In genomic region chr3:43999920-44000319, GRCh38 we compare ENCODE assay signal across 13 cellular contexts.
DNase-seq lines count a peak whose midpoint lies in the region; ATAC-seq, FAIRE-seq and TF ChIP-seq lines count a peak whose summit lies in the region.
"Had no signal": no experiment of that assay in that cellular context is flagged by ENCODE, and none has a peak within 500 bp of the region (broad histone marks: within the 10 kb centered on the region; RNA-seq: fewer than 3 reads in every experiment).

No MANE protein-coding gene starts in this region.

- no peaks in the 10 kb centered on the region for H3K9me3 ChIP-seq in GM12878 (replicated peaks; ENCODE audit: control insufficient read depth, insufficient read depth, low read length)
- no peaks in the 10 kb centered on the region for H3K9me3 ChIP-seq in kidney (ENCODE audit: control insufficient read depth in 1 of 2, low read length in 2 of 2)
- H3K9me3 ChIP-seq in heart left ventricle = no peaks in the 10 kb centered on the region
- H3K9me3 ChIP-seq: psoas muscle had no signal

- H4K20me1 ChIP-seq in GM12878 (ENCODE audit: control insufficient read depth, insufficient read depth) = no peaks in the 10 kb centered on the region

- peak overlapping the region; percentile 15; the same call in 1 of the 2 replicates for H3K9ac ChIP-seq in GM12878 (ENCODE audit: control insufficient read depth, insufficient read depth, low read length)
- no peak overlapping the region for H3K9ac ChIP-seq in kidney (ENCODE audit: low read length in 2 of 2)

- TF ChIP-seq RAD21 in GM12878 (IDR thresholded peaks at IDR 0.05; ENCODE audit: insufficient read depth, low read depth, low read length) = no peak

- CTCF ChIA-PET in GM12878 (lab: Yijun Ruan, JAX) = interaction anchor here (0.9 to 6.4 kb wide), 4 partner anchors 9 to 114 kb away, joined by 3 to 47 read pairs (median 3); no protein-coding TSS in a partner anchor

- DNase-seq in HFF-Myc (ENCODE audit: extremely low read depth, low read depth) (no peak), GM12878 (ENCODE audit: low read depth, low spot score) (no peak), kidney (no peak), heart left ventricle (no peak), AG20443 (ENCODE audit: low spot score) (no peak), C1 segment of cervical spinal cord (lab: John Stamatoyannopoulos, UW) (no peak)
- DNase-seq: hippocampal formation, NCI-H2081, psoas muscle, SIG-M5 had no signal

- in situ Hi-C loops in GM12878 (cut with MboI) = loop anchor here (10.0 kb wide), 1 partner anchor 195 kb away; no protein-coding TSS in a partner anchor

- no TSS peak for BruUV-seq in GM12878 (replicated peaks; lab: Mats Ljungman, UMichigan)

- POLR2A ChIA-PET in GM12878 (lab: Charles Lee) = interaction anchor here (1.5 to 2.5 kb wide), 3 partner anchors 36 to 106 kb away, joined by 4 to 10 read pairs (median 4); no protein-coding TSS in a partner anchor

- H3K36me3 ChIP-seq in ACC112 (ENCODE audit: insufficient read depth, low read length) = peaks cover 4% of the 10 kb centered on the region; the same call in 1 of the 2 replicates
- no peaks in the 10 kb centered on the region for H3K36me3 ChIP-seq in GM12878 (ENCODE audit: control insufficient read depth in 2 of 2, insufficient read depth in 2 of 2, low read length in 1 of 2)
- no peaks in the 10 kb centered on the region for H3K36me3 ChIP-seq in kidney (ENCODE audit: control insufficient read depth in 1 of 2, insufficient read depth in 2 of 2, low read length in 2 of 2)
- no peaks in the 10 kb centered on the region for H3K36me3 ChIP-seq in heart left ventricle

- intact Hi-C loops in GM12878 (cut with micrococcal nuclease; ENCODE audit: unreplicated experiment) (loop anchor here (2.0 to 10.0 kb wide), 3 partner anchors 47 to 235 kb away; no protein-coding TSS in a partner anchor), kidney (cut with DNase I) (no loop called here), heart left ventricle (cut with DNase I) (no loop called here)

- H2AFZ ChIP-seq in ACC112 (ENCODE audit: low read length, unreplicated experiment) = no peak overlapping the region
- no peak overlapping the region for H2AFZ ChIP-seq in GM12878 (ENCODE audit: control insufficient read depth, low read depth, low read length)

- H3K4me2 ChIP-seq in GM12878 (ENCODE audit: control insufficient read depth, insufficient read depth) = peak overlapping the region; percentile 95; the same call in 1 of the 2 replicates

- H3K4me1 ChIP-seq in ACC112 (ENCODE audit: control insufficient read depth, insufficient read depth, low read length, unreplicated experiment) = peaks cover 33% of the 10 kb centered on the region
- peaks cover 10% of the 10 kb centered on the region for H3K4me1 ChIP-seq in GM12878 (ENCODE audit: control insufficient read depth, insufficient read depth, low read length)
- H3K4me1 ChIP-seq in kidney (ENCODE audit: control insufficient read depth in 1 of 2, insufficient read depth in 1 of 2, low read depth in 1 of 2, low read length in 2 of 2) = peaks cover 0 to 28% of the 10 kb centered on the region in 2 donors
- peaks cover 0 to 48% (median 34%) of the 10 kb centered on the region in 12 donors for H3K4me1 ChIP-seq in heart left ventricle

- peaks cover 67% of the 10 kb centered on the region for H3K79me2 ChIP-seq in ACC112 (ENCODE audit: control insufficient read depth, insufficient read depth, low read length, unreplicated experiment)
- peaks cover 53% of the 10 kb centered on the region for H3K79me2 ChIP-seq in GM12878 (ENCODE audit: control insufficient read depth, insufficient read depth, low read length)

- RAD21 ChIA-PET in GM12878 (lab: Charles Lee; ENCODE audit: unreplicated experiment) = interaction anchor here (0.8 to 5.9 kb wide), 5 partner anchors 20 to 104 kb away, joined by 3 to 34 read pairs (median 13); no protein-coding TSS in a partner anchor

- TF ChIP-seq EP300 in GM12878 (IDR thresholded peaks at IDR 0.05; ENCODE audit: borderline replicate concordance in 1 of 2, control insufficient read depth in 1 of 2, low read depth in 2 of 2, low read length in 2 of 2) = no peak

- TF ChIP-seq CTCF in HFF-Myc (IDR thresholded peaks at IDR 0.05; ENCODE audit: low read depth, low read length, missing control alignments) = no peak
- no peak for TF ChIP-seq CTCF in GM12878 (IDR thresholded peaks at IDR 0.05 in 2 of 3, conservative IDR thresholded peaks at IDR 0.05 in 1 of 3; ENCODE audit: control insufficient read depth in 2 of 3, extremely low read depth in 1 of 3, insufficient read depth in 1 of 3, low read depth in 3 of 3, low read length in 3 of 3)
- TF ChIP-seq CTCF in kidney (IDR thresholded peaks at IDR 0.05; ENCODE audit: borderline replicate concordance, extremely low read depth, insufficient read depth) = no peak
- TF ChIP-seq CTCF in heart left ventricle (IDR thresholded peaks at IDR 0.05) = no peak

- FAIRE-seq in GM12878 (lab: Jason Lieb, UNC) (no peak), kidney (lab: Jason Lieb, UNC) (no peak)
- FAIRE-seq: H54 had no signal

- SMC1A ChIA-PET in GM12878 (lab: Charles Lee; ENCODE audit: uncharacterized antibody, unreplicated experiment) = interaction anchor here (0.9 to 8.5 kb wide), 8 partner anchors 19 to 114 kb away, joined by 3 to 87 read pairs (median 8); no protein-coding TSS in a partner anchor

- no peak for ATAC-seq in GM12878
- no peak for ATAC-seq in heart left ventricle
- ATAC-seq in HG02840 (IDR thresholded peaks at IDR 0.05; ENCODE audit: low FRiP score, unreplicated experiment) = no peak

- WGBS in GM12878 (ENCODE audit: insufficient coverage, insufficient replicate concordance, low lambda C conversion rate, missing lambda C conversion rate) = 25% methylated on average over 2 of the region's 2 CpGs
- WGBS in heart left ventricle, 4 donors = 77 to 90% (median 89%) methylated on average over 2 of the region's 2 CpGs

- H3K27ac ChIP-seq in ACC112 (ENCODE audit: low read depth, low read length) (peak overlapping the region; percentile 34; the same call in 1 of the 2 replicates), GM12878 (ENCODE audit: control insufficient read depth, insufficient read depth) (no peak overlapping the region), kidney (ENCODE audit: low read depth in 2 of 2, low read length in 2 of 2) (no peak overlapping the region), heart left ventricle (no peak overlapping the region)
- H3K27ac ChIP-seq: psoas muscle had no signal

- H3K4me3 ChIP-seq in ACC112 (ENCODE audit: low read depth, low read length) (peak overlapping the region; percentile 93), HFF-Myc (replicated peaks; ENCODE audit: low read depth, low read length) (peak overlapping the region; percentile 58), GM12878 (peak overlapping the region; percentile 83), kidney (ENCODE audit: low read length in 2 of 2) (peak overlapping the region; percentile 56 to 62), heart left ventricle (no peak overlapping the region)

- TF ChIP-seq POLR2A in GM12878 (IDR thresholded peaks at IDR 0.05; ENCODE audit: low read depth, low read length) (no peak), heart left ventricle (IDR thresholded peaks at IDR 0.05) (no peak)

- H3K27me3 ChIP-seq in ACC112 (ENCODE audit: insufficient read depth, low read length) (peaks cover 47% of the 10 kb centered on the region; the same call in 1 of the 2 replicates), GM12878 (replicated peaks in 1 of 2; ENCODE audit: control insufficient read depth in 2 of 2, insufficient read depth in 2 of 2, low read length in 1 of 2) (peaks cover 13 to 16% of the 10 kb centered on the region in 2 experiments), heart left ventricle (peaks cover 46 to 99% (median 76%) of the 10 kb centered on the region in 9 donors)

TF ChIP-seq in GM12878, 131 proteins besides CTCF, POLR2A, EP300 and RAD21:
- no peak for TF ChIP-seq IRF4 (IDR thresholded peaks at IDR 0.05; ENCODE audit: low read depth, low read length)

Comparison
In these comparisons a context has a peak if more than half of its experiments do, and no peak if none do; other contexts are left out.
1. H3K4me3 ChIP-seq: peak in ACC112 (single experiment), HFF-Myc (single experiment), GM12878 (single experiment) and kidney (2 of 2); none in heart left ventricle (0 of 12).